In genomic region chr16:30063893-30064745, GRCh38 we compare ENCODE assay signal across 8 cellular contexts. TPM values are rescaled to one million over a fixed set of nuclear protein-coding genes. Genes with fewer than 3 reads are reported as not detected.
DNase-seq lines count a peak whose midpoint lies in the region; ATAC-seq and TF ChIP-seq lines count a peak whose summit lies in the region.

No MANE protein-coding gene starts in this region.

- TF ChIP-seq CTCF in GM06990 (IDR thresholded peaks at IDR 0.05; ENCODE audit: insufficient read depth, low read length, poor library complexity, severe bottlenecking) (peak; percentile 48), OCI-LY3 (IDR thresholded peaks at IDR 0.05; ENCODE audit: low read depth, low read length) (peak; percentile 62), neural cell (IDR thresholded peaks at IDR 0.05; ENCODE audit: poor library complexity, severe bottlenecking) (peak; percentile 31)

- H3K79me2 ChIP-seq in OCI-LY3 (ENCODE audit: low read length) (peaks cover 52% of the 10 kb centered on the region), neural cell (replicated peaks; ENCODE audit: insufficient read depth, low read length) (peaks cover 11% of the 10 kb centered on the region)

- no peak for TF ChIP-seq EP300 in neural cell (conservative IDR thresholded peaks at IDR 0.05; ENCODE audit: poor library complexity, severe bottlenecking)

- peak overlapping the region; percentile 43; the same call in 1 of the 2 replicates for H2AFZ ChIP-seq in OCI-LY3 (ENCODE audit: low read depth, low read length)
- peak overlapping the region; percentile 96 for H2AFZ ChIP-seq in neural cell (ENCODE audit: low read depth, low read length)

- H3K9ac ChIP-seq in OCI-LY3 (ENCODE audit: low read length) (peak overlapping the region; percentile 92), neural cell (ENCODE audit: low read length) (peak overlapping the region; percentile 95), subcutaneous abdominal adipose tissue (ENCODE audit: low read length in 5 of 5) (peak overlapping the region; percentile 71 to 88 (median 87))

- peaks cover 1% of the 10 kb centered on the region for H3K27me3 Mint-ChIP-seq in activated T-helper 1 cell treated with anti-CD3 and anti-CD28 coated beads, Interleukin-12 subunit alpha, Interleukin-12 subunit beta, Interleukin-2, Interleukin-4 antibody, amounts not matched to agents 30 ng/mL and 10 ng/mL and 1 ng/mL, durations not matched to agents 14 hours and 24 hours and 36 hours (ENCODE audit: insufficient read depth)

- H3K4me3 Mint-ChIP-seq in activated T-helper 1 cell treated with anti-CD3 and anti-CD28 coated beads, Interleukin-12 subunit alpha, Interleukin-12 subunit beta, Interleukin-2, Interleukin-4 antibody, amounts not matched to agents 30 ng/mL and 10 ng/mL and 1 ng/mL, durations not matched to agents 14 hours and 24 hours and 36 hours, result peak overlapping the region; percentile 99

- H3F3A ChIP-seq in neural cell (ENCODE audit: insufficient read depth, low read length, poor library complexity, severe bottlenecking), result no peaks in the 10 kb centered on the region

- H3K4me1 ChIP-seq in OCI-LY3 (ENCODE audit: low read length), result peaks cover 18% of the 10 kb centered on the region
- peaks cover 20 to 69% (median 65%) of the 10 kb centered on the region in 5 donors for H3K4me1 ChIP-seq in subcutaneous abdominal adipose tissue (ENCODE audit: control insufficient read depth in 5 of 5, insufficient read depth in 5 of 5, low read length in 5 of 5)

- H3K9me3 ChIP-seq in OCI-LY3 (ENCODE audit: insufficient read depth, low read length) (no peaks in the 10 kb centered on the region), neural cell (ENCODE audit: low read length) (no peaks in the 10 kb centered on the region), subcutaneous abdominal adipose tissue (ENCODE audit: control insufficient read depth in 5 of 5, low read length in 5 of 5) (no peaks in the 10 kb centered on the region)

- peak overlapping the region; percentile 100 for H3K27ac Mint-ChIP-seq in activated T-helper 1 cell treated with anti-CD3 and anti-CD28 coated beads, Interleukin-12 subunit alpha, Interleukin-12 subunit beta, Interleukin-2, Interleukin-4 antibody, amounts not matched to agents 30 ng/mL and 10 ng/mL and 1 ng/mL, durations not matched to agents 14 hours and 24 hours and 36 hours

- no peaks in the 10 kb centered on the region for H3K9me3 Mint-ChIP-seq in activated T-helper 1 cell treated with anti-CD3 and anti-CD28 coated beads, Interleukin-12 subunit alpha, Interleukin-12 subunit beta, Interleukin-2, Interleukin-4 antibody, amounts not matched to agents 30 ng/mL and 10 ng/mL and 1 ng/mL, durations not matched to agents 14 hours and 24 hours and 36 hours

- no peaks in the 10 kb centered on the region for H3K9me2 ChIP-seq in neural cell (ENCODE audit: insufficient read depth, low read length)

- H3K4me3 ChIP-seq in GM06990 (replicated peaks; ENCODE audit: low read depth, low read length) (peak overlapping the region; percentile 95), OCI-LY3 (ENCODE audit: low read length) (peak overlapping the region; percentile 94), neural cell (ENCODE audit: low read length) (peak overlapping the region; percentile 97), subcutaneous abdominal adipose tissue (ENCODE audit: low read depth in 1 of 5, low read length in 5 of 5) (peak overlapping the region; percentile 81 to 98 (median 85))

- peak overlapping the region; percentile 92 for H3K27ac ChIP-seq in OCI-LY3 (ENCODE audit: low read length)
- H3K27ac ChIP-seq in neural cell (ENCODE audit: low read length), result peak overlapping the region; percentile 94
- peak overlapping the region; percentile 97 for H3K27ac ChIP-seq in subcutaneous abdominal adipose tissue (ENCODE audit: low read depth, low read length)

- peaks cover 20% of the 10 kb centered on the region for H3K36me3 ChIP-seq in GM06990 (ENCODE audit: control insufficient read depth, insufficient read depth, low read length)
- H3K36me3 ChIP-seq in OCI-LY3 (replicated peaks; ENCODE audit: low read depth, low read length), result peaks cover 32% of the 10 kb centered on the region
- no peaks in the 10 kb centered on the region for H3K36me3 ChIP-seq in neural cell (ENCODE audit: insufficient read depth, low read length)
- peaks cover 0 to 23% (median 18%) of the 10 kb centered on the region in 5 donors for H3K36me3 ChIP-seq in subcutaneous abdominal adipose tissue (ENCODE audit: control insufficient read depth in 5 of 5, insufficient read depth in 5 of 5, low read length in 5 of 5)

- H4K20me1 ChIP-seq in OCI-LY3 (ENCODE audit: insufficient read depth, low read length), result peaks cover 30% of the 10 kb centered on the region
- H4K20me1 ChIP-seq in neural cell (ENCODE audit: insufficient read depth), result no peaks in the 10 kb centered on the region

- H3K27me3 ChIP-seq in GM06990 (replicated peaks; ENCODE audit: control insufficient read depth, insufficient read depth, low read length), result no peaks in the 10 kb centered on the region
- H3K27me3 ChIP-seq in OCI-LY3 (ENCODE audit: low read depth, low read length), result no peaks in the 10 kb centered on the region
- no peaks in the 10 kb centered on the region for H3K27me3 ChIP-seq in neural cell (ENCODE audit: insufficient read depth, low read depth, low read length)
- no peaks in the 10 kb centered on the region for H3K27me3 ChIP-seq in subcutaneous abdominal adipose tissue (ENCODE audit: control insufficient read depth in 5 of 5, insufficient read depth in 4 of 5, low read length in 5 of 5)

- H3K4me2 ChIP-seq in OCI-LY3 (ENCODE audit: low read length) (peak overlapping the region; percentile 86), neural cell (ENCODE audit: low read length) (peak overlapping the region; percentile 83)

- ATAC-seq in HG03439 (IDR thresholded peaks at IDR 0.05; ENCODE audit: unreplicated experiment) (peak; percentile 35), HG02981 (IDR thresholded peaks at IDR 0.05; ENCODE audit: unreplicated experiment) (no peak)

- TF ChIP-seq RAD21 in neural cell (conservative IDR thresholded peaks at IDR 0.05), result no peak

- DNase-seq in GM06990 (ENCODE audit: extremely low read depth, insufficient read length), result peak; percentile 64
- peak; percentile 61 for DNase-seq in activated T-helper 1 cell treated with anti-CD3 and anti-CD28 coated beads, Interleukin-12 subunit alpha, Interleukin-12 subunit beta, Interleukin-2, Interleukin-4 antibody, amounts not matched to agents 30 ng/mL and 10 ng/mL and 1 ng/mL, durations not matched to agents 14 hours and 24 hours and 36 hours (ENCODE audit: low spot score)
- peak; percentile 49 for DNase-seq in fibroblast of peridontal ligament (ENCODE audit: extremely low read depth)

- H3K36me3 Mint-ChIP-seq in activated T-helper 1 cell treated with anti-CD3 and anti-CD28 coated beads, Interleukin-12 subunit alpha, Interleukin-12 subunit beta, Interleukin-2, Interleukin-4 antibody, amounts not matched to agents 30 ng/mL and 10 ng/mL and 1 ng/mL, durations not matched to agents 14 hours and 24 hours and 36 hours (ENCODE audit: low read depth), result peaks cover 27% of the 10 kb centered on the region

- intact Hi-C loops in activated T-helper 1 cell treated with anti-CD3 and anti-CD28 coated beads, Interleukin-12 subunit alpha, Interleukin-12 subunit beta, Interleukin-2, Interleukin-4 antibody, amounts not matched to agents 30 ng/mL and 10 ng/mL and 1 ng/mL, durations not matched to agents 14 hours and 24 hours and 36 hours (cut with micrococcal nuclease), result loop anchor here (1.0 to 2.0 kb wide), 6 partner anchors 11 to 595 kb away; partner anchors contain the start of genes FBRS, MAPK3 and PRR14

- peaks cover 19% of the 10 kb centered on the region for H3K4me1 Mint-ChIP-seq in activated T-helper 1 cell treated with anti-CD3 and anti-CD28 coated beads, Interleukin-12 subunit alpha, Interleukin-12 subunit beta, Interleukin-2, Interleukin-4 antibody, amounts not matched to agents 30 ng/mL and 10 ng/mL and 1 ng/mL, durations not matched to agents 14 hours and 24 hours and 36 hours (ENCODE audit: low read depth)

TF ChIP-seq in neural cell, 6 proteins besides CTCF, POLR2A, EP300 and RAD21 (continues in another document):
- no peak for TF ChIP-seq POLR2AphosphoS5 (IDR thresholded peaks at IDR 0.05)
- no peak for TF ChIP-seq SMC3 (conservative IDR thresholded peaks at IDR 0.05; ENCODE audit: poor library complexity)
- no peak for TF ChIP-seq EZH2 (IDR thresholded peaks at IDR 0.05; ENCODE audit: borderline replicate concordance, insufficient read depth, low read length, poor library complexity, severe bottlenecking)
- peak; percentile 27 for TF ChIP-seq TAF1 (IDR thresholded peaks at IDR 0.05; ENCODE audit: low read depth)

RNA-seq across cellular contexts. Expression of gene ALDOA, which starts 1.4 kb away (rescaled TPM):
- total RNA-seq in activated T-helper 1 cell treated with anti-CD3 and anti-CD28 coated beads, Interleukin-12 subunit alpha, Interleukin-12 subunit beta, Interleukin-2, Interleukin-4 antibody, amounts not matched to agents 30 ng/mL and 10 ng/mL and 1 ng/mL, durations not matched to agents 14 hours and 24 hours and 36 hours, result 1,715 and 1,718 TPM in 2 replicates
- 59.3 and 71.3 TPM in 2 replicates for polyA plus RNA-seq in neural cell
- polyA minus RNA-seq in neural cell, result 51.3 and 54.3 TPM in 2 replicates

RNA-seq across cellular contexts. Expression of gene PPP4C, which starts 11.7 kb away (rescaled TPM):
- total RNA-seq in activated T-helper 1 cell treated with anti-CD3 and anti-CD28 coated beads, Interleukin-12 subunit alpha, Interleukin-12 subunit beta, Interleukin-2, Interleukin-4 antibody, amounts not matched to agents 30 ng/mL and 10 ng/mL and 1 ng/mL, durations not matched to agents 14 hours and 24 hours and 36 hours, result 133 and 147 TPM in 2 replicates
- 173 and 184 TPM in 2 replicates for polyA plus RNA-seq in neural cell
- polyA minus RNA-seq in neural cell, result 122 and 159 TPM in 2 replicates

RNA-seq across cellular contexts. Expression of gene TBX6, which starts 27.6 kb away (rescaled TPM):
- 1.6 and 1.8 TPM in 2 replicates for total RNA-seq in activated T-helper 1 cell treated with anti-CD3 and anti-CD28 coated beads, Interleukin-12 subunit alpha, Interleukin-12 subunit beta, Interleukin-2, Interleukin-4 antibody, amounts not matched to agents 30 ng/mL and 10 ng/mL and 1 ng/mL, durations not matched to agents 14 hours and 24 hours and 36 hours
- polyA plus RNA-seq in neural cell, result not detected in 2 replicates
- polyA minus RNA-seq in neural cell, result not detected in 2 replicates

RNA-seq across cellular contexts. Expression of gene YPEL3, which starts 31.9 kb away (rescaled TPM):
- 14.5 and 15.1 TPM in 2 replicates for total RNA-seq in activated T-helper 1 cell treated with anti-CD3 and anti-CD28 coated beads, Interleukin-12 subunit alpha, Interleukin-12 subunit beta, Interleukin-2, Interleukin-4 antibody, amounts not matched to agents 30 ng/mL and 10 ng/mL and 1 ng/mL, durations not matched to agents 14 hours and 24 hours and 36 hours
- polyA plus RNA-seq in neural cell, result 76.9 and 90.1 TPM in 2 replicates
- 22.4 and 26.4 TPM in 2 replicates for polyA minus RNA-seq in neural cell

RNA-seq across cellular contexts. Expression of gene TLCD3B, which starts 33.0 kb away (rescaled TPM):
- total RNA-seq in activated T-helper 1 cell treated with anti-CD3 and anti-CD28 coated beads, Interleukin-12 subunit alpha, Interleukin-12 subunit beta, Interleukin-2, Interleukin-4 antibody, amounts not matched to agents 30 ng/mL and 10 ng/mL and 1 ng/mL, durations not matched to agents 14 hours and 24 hours and 36 hours, result 1.6 and 1.9 TPM in 2 replicates
- polyA plus RNA-seq in neural cell, result 18.9 and 21.7 TPM in 2 replicates
- 18.5 and 21.4 TPM in 2 replicates for polyA minus RNA-seq in neural cell
